ENCODE assay signal across 14 cellular contexts in the genomic region with DNA sequence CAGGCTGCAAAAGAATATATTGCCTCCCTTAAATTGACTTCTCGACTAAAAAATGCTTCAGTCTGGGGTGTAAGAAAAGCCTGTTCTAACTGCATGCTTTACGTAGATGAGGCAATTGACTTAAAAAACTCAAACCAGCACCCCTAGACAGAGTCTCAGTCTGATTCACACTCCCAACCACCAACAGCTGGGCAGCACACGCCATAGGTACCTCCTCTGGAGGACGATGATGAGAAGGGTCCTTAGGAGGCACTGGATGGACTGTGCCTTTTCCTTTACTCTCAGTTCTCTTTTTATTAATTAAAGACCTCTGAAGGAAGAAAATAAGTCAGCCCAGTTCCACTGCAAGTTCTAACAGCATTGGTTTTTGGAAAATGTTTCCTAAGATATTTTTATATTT.
DNase-seq lines count a peak whose midpoint lies in the region; ATAC-seq and TF ChIP-seq lines count a peak whose summit lies in the region.
"Had no signal": no experiment of that assay in that cellular context is flagged by ENCODE, and none has a peak within 500 bp of the region (broad histone marks: within the 10 kb centered on the region; RNA-seq: fewer than 3 reads in every experiment).

No MANE protein-coding gene starts in this region.

- no peak overlapping the region for H3K4me3 ChIP-seq in heart right ventricle
- H3K4me3 ChIP-seq: ovary had no signal

- 64 to 68% methylated on average over 4 of the region's 4 CpGs for WGBS in heart right ventricle, 2 donors

- H3K27me3 ChIP-seq in heart right ventricle = no peaks in the 10 kb centered on the region
- H3K27me3 ChIP-seq: ovary had no signal

- intact Hi-C loops in heart right ventricle (cut with DNase I) = loop anchor here in 1 of 10 donors (5.0 kb wide), 1 partner anchor 48 kb away; no protein-coding TSS in a partner anchor

- no peak for DNase-seq in activated CD4-positive, alpha-beta T cell treated with anti-CD3 and anti-CD28 coated beads for 48 hours
- DNase-seq in SW 1271 (lab: John Stamatoyannopoulos, UW) = no peak
- DNase-seq in heart right ventricle = no peak
- DNase-seq in NCI-H1092 (lab: John Stamatoyannopoulos, UW) = no peak
- DNase-seq: DMS 273 treated with DMSO at 0.1 percent for 48 hours; KG1; mesenchymal stem cell; ovary; stimulated activated CD4-positive, alpha-beta T cell treated with anti-CD3 and anti-CD28 coated beads, Interleukin-15, amount 100 ng/mL, for 24 hours had no signal

- H3K4me1 ChIP-seq in heart right ventricle = peaks cover 0 to 81% (median 42%) of the 10 kb centered on the region in 9 donors

- H3K27ac ChIP-seq in heart right ventricle = no peak overlapping the region
- H3K27ac ChIP-seq: ovary had no signal

- ATAC-seq in GM18499 (IDR thresholded peaks at IDR 0.05; ENCODE audit: insufficient read depth, unreplicated experiment) = peak; percentile 34
- peak; percentile 41 for ATAC-seq in GM19455 (IDR thresholded peaks at IDR 0.05; ENCODE audit: unreplicated experiment)
- ATAC-seq in HG02870 (IDR thresholded peaks at IDR 0.05; ENCODE audit: unreplicated experiment) = peak; percentile 56
- peak; percentile 26 for ATAC-seq in HG03575 (IDR thresholded peaks at IDR 0.05; ENCODE audit: extremely low read depth, insufficient number of reproducible peaks, low FRiP score, unreplicated experiment)
- no peak for ATAC-seq in heart right ventricle
- ATAC-seq: activated naive CD4-positive, alpha-beta T cell treated with anti-CD3 and anti-CD28 coated beads, Interleukin-2, amount 50 U/mL, for 72 hours had no signal

- H3K36me3 ChIP-seq in heart right ventricle = no peaks in the 10 kb centered on the region
- H3K36me3 ChIP-seq: ovary had no signal

- no peak for TF ChIP-seq CTCF in heart right ventricle (IDR thresholded peaks at IDR 0.05)

- no peaks in the 10 kb centered on the region for H3K9me3 ChIP-seq in heart right ventricle
- H3K9me3 ChIP-seq: ovary had no signal

Comparison
In these comparisons a context has a peak if more than half of its experiments do, and no peak if none do; other contexts are left out.
1. ATAC-seq: peak in GM18499 (single experiment), GM19455 (single experiment), HG02870 (single experiment) and HG03575 (single experiment); none in heart right ventricle (0 of 8).